ENCODE assay signal across 15 cellular contexts in the genomic region with DNA sequence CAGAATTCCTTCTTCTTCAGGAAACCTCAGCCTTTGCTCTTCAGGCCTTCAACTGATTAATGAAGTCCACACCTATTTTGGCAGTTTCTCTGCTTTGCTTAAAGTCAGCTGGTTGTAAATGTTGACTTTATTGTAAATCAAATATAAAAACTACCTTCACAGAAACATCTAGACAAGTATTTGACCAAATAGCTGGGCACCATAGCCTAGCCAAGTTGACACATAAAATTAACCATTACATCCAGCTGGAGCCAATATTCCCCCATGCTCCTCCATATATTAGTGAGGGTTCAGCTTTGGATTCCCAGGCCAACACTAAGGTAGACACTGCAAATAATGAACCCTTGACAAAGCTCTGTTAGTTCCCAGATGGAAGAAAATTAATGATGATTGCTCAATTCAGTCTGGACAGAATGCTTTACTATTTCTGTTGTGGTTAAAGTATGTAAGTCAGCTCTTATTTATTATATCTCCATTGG.
DNase-seq lines count a peak whose midpoint lies in the region; ATAC-seq and TF ChIP-seq lines count a peak whose summit lies in the region.
"Had no signal": no experiment of that assay in that cellular context is flagged by ENCODE, and none has a peak within 500 bp of the region (broad histone marks: within the 10 kb centered on the region; RNA-seq: fewer than 3 reads in every experiment).

No MANE protein-coding gene starts in this region.

- no peak for ATAC-seq in GM18502 (IDR thresholded peaks at IDR 0.05; ENCODE audit: poor library complexity, unreplicated experiment)
- ATAC-seq: activated T-cell treated with anti-CD3 and anti-CD28 coated beads, Interleukin-2, amount 50 U/mL, for 72 hours; left ventricle myocardium superior had no signal

- no peak overlapping the region for H3K9ac ChIP-seq in SK-N-MC (ENCODE audit: insufficient read length)
- H3K9ac ChIP-seq: neural progenitor cell had no signal

- peak overlapping the region; percentile 99; the same call in 1 of the 2 replicates for H3K27ac ChIP-seq in SK-N-MC
- H3K27ac ChIP-seq: neural progenitor cell had no signal

- DNase-seq in AG10803 (ENCODE audit: low read depth) (peak; percentile 100), SK-N-MC (ENCODE audit: low read depth, low spot score) (no peak), fibroblast of pulmonary artery (ENCODE audit: low read depth) (peak; percentile 45), renal cortical epithelial cell (ENCODE audit: low read depth) (peak; percentile 47), NCI-H345 (lab: John Stamatoyannopoulos, UW) (no peak), LoVo (ENCODE audit: low spot score) (no peak), EL (no peak)
- DNase-seq: activated CD4-positive, alpha-beta T cell treated with anti-CD3 and anti-CD28 coated beads, Interleukin-2, amount 10 ng/mL, durations not matched to agents 24 days and 14 days; activated T-cell treated with anti-CD3 and anti-CD28 coated beads, Interleukin-2, amount 50 U/mL, for 72 hours; left ventricle myocardium superior; NCI-H2081; NK-92 treated with Interleukin-12 subunit alpha and Interleukin-12 subunit beta, amount 100 ng/mL, for 24 hours; Right ventricle myocardium superior had no signal

- H3K36me3 ChIP-seq in SK-N-MC (ENCODE audit: insufficient read depth, low read length), result no peaks in the 10 kb centered on the region
- H3K36me3 ChIP-seq: neural progenitor cell had no signal

- no peak overlapping the region for H3K4me3 ChIP-seq in AG10803 (ENCODE audit: low read length)
- no peak overlapping the region for H3K4me3 ChIP-seq in SK-N-MC
- no peak overlapping the region for H3K4me3 ChIP-seq in fibroblast of pulmonary artery (replicated peaks; ENCODE audit: low read depth, low read length)
- H3K4me3 ChIP-seq: neural progenitor cell had no signal

- H3K9me3 ChIP-seq in SK-N-MC (ENCODE audit: low read depth, low read length), result no peaks in the 10 kb centered on the region; the same call in 1 of the 2 replicates

- TF ChIP-seq CTCF in AG10803 (conservative IDR thresholded peaks at IDR 0.05; ENCODE audit: low read length) (no peak), fibroblast of pulmonary artery (IDR thresholded peaks at IDR 0.05; ENCODE audit: low read length, missing control alignments) (no peak)

Comparison
In these comparisons a context has a peak if more than half of its experiments do, and no peak if none do; other contexts are left out.
1. DNase-seq: peak in AG10803 (single experiment), fibroblast of pulmonary artery (single experiment) and renal cortical epithelial cell (single experiment); none in SK-N-MC (single experiment), NCI-H345 (single experiment), LoVo (single experiment) and EL (single experiment).